In genomic region chr6:53854843-53855567, GRCh38 we compare ENCODE assay signal across 1 cellular context.
A peak's percentile ranks its signal among the peaks of the same experiment; 100 is the strongest.
TF ChIP-seq lines count a peak whose summit lies in the region.

No MANE protein-coding gene starts in this region.

TF ChIP-seq in HepG2, 621 proteins besides CTCF, POLR2A, EP300 and RAD21 (continued from another document and continues in another):
- TF ChIP-seq ZBED4 (CRISPR knock-in tag; IDR thresholded peaks at IDR 0.05; ENCODE audit: borderline replicate concordance) (peak; percentile 48; the same call in 1 of the 2 replicates), NR2F2 (IDR thresholded peaks at IDR 0.05; ENCODE audit: borderline replicate concordance, low read depth) (0 out of 2 replicates have a peak, but pooled peaks have one; percentile 31), MED8 (CRISPR knock-in tag; IDR thresholded peaks at IDR 0.05; ENCODE audit: insufficient replicate concordance) (no peak), MAFF (IDR thresholded peaks at IDR 0.05; ENCODE audit: low read depth, low read length) (peak; percentile 87), RXRB (CRISPR knock-in tag; IDR thresholded peaks at IDR 0.05; ENCODE audit: borderline replicate concordance) (peak; percentile 77), ZNF781 (CRISPR knock-in tag; IDR thresholded peaks at IDR 0.05; ENCODE audit: borderline replicate concordance, not compliant biosample characterization) (peak; percentile 70), KDM3A (CRISPR knock-in tag; IDR thresholded peaks at IDR 0.05; ENCODE audit: low read depth) (0 out of 2 replicates have a peak, but pooled peaks have one; percentile 29), SKIL (CRISPR knock-in tag; IDR thresholded peaks at IDR 0.05; ENCODE audit: borderline replicate concordance) (peak; percentile 42; the same call in 1 of the 2 replicates), ZNF253 (CRISPR knock-in tag; IDR thresholded peaks at IDR 0.05; ENCODE audit: borderline replicate concordance) (no peak), ZNF335 (CRISPR knock-in tag; IDR thresholded peaks at IDR 0.05) (no peak), ZNF772 (CRISPR knock-in tag; IDR thresholded peaks at IDR 0.05) (no peak), KAT8 (CRISPR knock-in tag; IDR thresholded peaks at IDR 0.05) (peak; percentile 70), ZNF362 (CRISPR knock-in tag; IDR thresholded peaks at IDR 0.05; ENCODE audit: borderline replicate concordance) (peak; percentile 66; the same call in 1 of the 2 replicates), SALL1 (CRISPR knock-in tag; IDR thresholded peaks at IDR 0.05) (peak; percentile 66; the same call in 1 of the 2 replicates), ZKSCAN8 (CRISPR knock-in tag; IDR thresholded peaks at IDR 0.05; ENCODE audit: borderline replicate concordance) (peak; percentile 76; the same call in 1 of the 2 replicates), ARID2 (CRISPR knock-in tag; IDR thresholded peaks at IDR 0.05; ENCODE audit: borderline replicate concordance) (0 out of 2 replicates have a peak, but pooled peaks have one; percentile 46), ZNF577 (CRISPR knock-in tag; IDR thresholded peaks at IDR 0.05; ENCODE audit: borderline replicate concordance, low read depth) (no peak), ZNF747 (CRISPR knock-in tag; IDR thresholded peaks at IDR 0.05; ENCODE audit: borderline replicate concordance) (peak; percentile 71; the same call in 1 of the 2 replicates), YEATS2 (CRISPR knock-in tag; IDR thresholded peaks at IDR 0.05; ENCODE audit: borderline replicate concordance) (peak; percentile 72; the same call in 1 of the 2 replicates), ZNF547 (CRISPR knock-in tag; IDR thresholded peaks at IDR 0.05) (0 out of 2 replicates have a peak, but pooled peaks have one; percentile 62), KDM1A (CRISPR knock-in tag; IDR thresholded peaks at IDR 0.05) (peak; percentile 31; the same call in 1 of the 2 replicates), IKZF5 (CRISPR knock-in tag; IDR thresholded peaks at IDR 0.05) (peak; percentile 45; the same call in 1 of the 2 replicates), HMG20B (CRISPR knock-in tag; conservative IDR thresholded peaks at IDR 0.05) (peak; percentile 60; the same call in 1 of the 2 replicates), RARA (CRISPR knock-in tag; IDR thresholded peaks at IDR 0.05) (peak; percentile 76), ZSCAN9 (CRISPR knock-in tag; IDR thresholded peaks at IDR 0.05; ENCODE audit: borderline replicate concordance) (0 out of 2 replicates have a peak, but pooled peaks have one; percentile 66), REPIN1 (CRISPR knock-in tag; IDR thresholded peaks at IDR 0.05; ENCODE audit: borderline replicate concordance, low read depth) (0 out of 2 replicates have a peak, but pooled peaks have one; percentile 78), TRIM24 (CRISPR knock-in tag; IDR thresholded peaks at IDR 0.05) (no peak), ZNF878 (CRISPR knock-in tag; IDR thresholded peaks at IDR 0.05) (peak; percentile 65; the same call in 1 of the 2 replicates), WIZ (CRISPR knock-in tag; IDR thresholded peaks at IDR 0.05) (0 out of 2 replicates have a peak, but pooled peaks have one; percentile 53), GABPA (IDR thresholded peaks at IDR 0.05; ENCODE audit: low read depth, low read length) (no peak), GABPA (CRISPR knock-in tag; IDR thresholded peaks at IDR 0.05; ENCODE audit: low read depth) (peak; percentile 58), ZNF598 (CRISPR knock-in tag; IDR thresholded peaks at IDR 0.05; ENCODE audit: borderline replicate concordance) (no peak), RNF2 (conservative IDR thresholded peaks at IDR 0.05; ENCODE audit: low read depth) (no peak), NAIF1 (CRISPR knock-in tag; IDR thresholded peaks at IDR 0.05; ENCODE audit: borderline replicate concordance) (0 out of 2 replicates have a peak, but pooled peaks have one; percentile 22), ZMYM3 (CRISPR knock-in tag; IDR thresholded peaks at IDR 0.05) (0 out of 2 replicates have a peak, but pooled peaks have one; percentile 37), CEBPB (IDR thresholded peaks at IDR 0.05; ENCODE audit: borderline replicate concordance, low read depth, low read length) (peak; percentile 43; the same call in 1 of the 2 replicates), MTF1 (CRISPR knock-in tag; IDR thresholded peaks at IDR 0.05) (no peak), ZNF331 (CRISPR knock-in tag; IDR thresholded peaks at IDR 0.05) (peak; percentile 81), DMAP1 (CRISPR knock-in tag; IDR thresholded peaks at IDR 0.05) (peak; percentile 58; the same call in 1 of the 2 replicates), KAT7 (CRISPR knock-in tag; IDR thresholded peaks at IDR 0.05; ENCODE audit: borderline replicate concordance) (peak; percentile 61; the same call in 1 of the 2 replicates), IRF9 (CRISPR knock-in tag; IDR thresholded peaks at IDR 0.05; ENCODE audit: borderline replicate concordance) (0 out of 2 replicates have a peak, but pooled peaks have one; percentile 28)
- TF ChIP-seq, protein P1, sequence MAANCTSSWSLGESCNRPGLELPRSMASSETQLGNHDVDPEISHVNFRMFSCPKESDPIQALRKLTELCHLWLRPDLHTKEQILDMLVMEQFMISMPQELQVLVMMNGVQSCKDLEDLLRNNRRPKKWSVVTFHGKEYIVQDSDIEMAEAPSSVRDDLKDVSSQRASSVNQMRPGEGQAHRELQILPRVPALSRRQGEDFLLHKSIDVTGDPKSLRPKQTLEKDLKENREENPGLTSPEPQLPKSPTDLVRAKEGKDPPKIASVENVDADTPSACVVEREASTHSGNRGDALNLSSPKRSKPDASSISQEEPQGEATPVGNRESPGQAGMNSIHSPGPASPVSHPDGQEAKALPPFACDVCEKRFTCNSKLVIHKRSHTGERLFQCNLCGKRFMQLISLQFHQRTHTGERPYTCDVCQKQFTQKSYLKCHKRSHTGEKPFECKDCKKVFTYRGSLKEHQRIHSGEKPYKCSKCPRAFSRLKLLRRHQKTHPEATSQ (CRISPR knock-in tag; IDR thresholded peaks at IDR 0.05; ENCODE audit: borderline replicate concordance) = peak; percentile 65; the same call in 1 of the 2 replicates
- TF ChIP-seq, protein P2, sequence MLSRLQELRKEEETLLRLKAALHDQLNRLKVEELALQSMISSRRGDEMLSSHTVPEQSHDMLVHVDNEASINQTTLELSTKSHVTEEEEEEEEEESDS (CRISPR knock-in tag; IDR thresholded peaks at IDR 0.05; ENCODE audit: borderline replicate concordance) = no peak
- TF ChIP-seq, protein P3, sequence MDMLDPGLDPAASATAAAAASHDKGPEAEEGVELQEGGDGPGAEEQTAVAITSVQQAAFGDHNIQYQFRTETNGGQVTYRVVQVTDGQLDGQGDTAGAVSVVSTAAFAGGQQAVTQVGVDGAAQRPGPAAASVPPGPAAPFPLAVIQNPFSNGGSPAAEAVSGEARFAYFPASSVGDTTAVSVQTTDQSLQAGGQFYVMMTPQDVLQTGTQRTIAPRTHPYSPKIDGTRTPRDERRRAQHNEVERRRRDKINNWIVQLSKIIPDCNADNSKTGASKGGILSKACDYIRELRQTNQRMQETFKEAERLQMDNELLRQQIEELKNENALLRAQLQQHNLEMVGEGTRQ (IDR thresholded peaks at IDR 0.05; ENCODE audit: low read depth, low read length) = no peak
- TF ChIP-seq, protein P3 (CRISPR knock-in tag; IDR thresholded peaks at IDR 0.05; ENCODE audit: borderline replicate concordance) = peak; percentile 63; the same call in 1 of the 2 replicates
- TF ChIP-seq, protein P4, sequence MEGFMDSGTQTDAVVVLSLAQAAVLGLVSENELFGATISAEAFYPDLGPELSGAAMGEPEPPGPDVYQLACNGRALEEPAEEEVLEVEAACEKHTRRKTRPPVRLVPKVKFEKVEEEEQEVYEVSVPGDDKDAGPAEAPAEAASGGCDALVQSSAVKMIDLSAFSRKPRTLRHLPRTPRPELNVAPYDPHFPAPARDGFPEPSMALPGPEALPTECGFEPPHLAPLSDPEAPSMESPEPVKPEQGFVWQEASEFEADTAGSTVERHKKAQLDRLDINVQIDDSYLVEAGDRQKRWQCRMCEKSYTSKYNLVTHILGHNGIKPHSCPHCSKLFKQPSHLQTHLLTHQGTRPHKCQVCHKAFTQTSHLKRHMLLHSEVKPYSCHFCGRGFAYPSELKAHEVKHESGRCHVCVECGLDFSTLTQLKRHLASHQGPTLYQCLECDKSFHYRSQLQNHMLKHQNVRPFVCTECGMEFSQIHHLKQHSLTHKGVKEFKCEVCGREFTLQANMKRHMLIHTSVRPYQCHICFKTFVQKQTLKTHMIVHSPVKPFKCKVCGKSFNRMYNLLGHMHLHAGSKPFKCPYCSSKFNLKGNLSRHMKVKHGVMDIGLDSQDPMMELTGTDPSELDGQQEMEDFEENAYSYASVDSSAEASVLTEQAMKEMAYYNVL (CRISPR knock-in tag; IDR thresholded peaks at IDR 0.05; ENCODE audit: borderline replicate concordance) = peak; percentile 69; the same call in 1 of the 2 replicates
- TF ChIP-seq, protein P5, sequence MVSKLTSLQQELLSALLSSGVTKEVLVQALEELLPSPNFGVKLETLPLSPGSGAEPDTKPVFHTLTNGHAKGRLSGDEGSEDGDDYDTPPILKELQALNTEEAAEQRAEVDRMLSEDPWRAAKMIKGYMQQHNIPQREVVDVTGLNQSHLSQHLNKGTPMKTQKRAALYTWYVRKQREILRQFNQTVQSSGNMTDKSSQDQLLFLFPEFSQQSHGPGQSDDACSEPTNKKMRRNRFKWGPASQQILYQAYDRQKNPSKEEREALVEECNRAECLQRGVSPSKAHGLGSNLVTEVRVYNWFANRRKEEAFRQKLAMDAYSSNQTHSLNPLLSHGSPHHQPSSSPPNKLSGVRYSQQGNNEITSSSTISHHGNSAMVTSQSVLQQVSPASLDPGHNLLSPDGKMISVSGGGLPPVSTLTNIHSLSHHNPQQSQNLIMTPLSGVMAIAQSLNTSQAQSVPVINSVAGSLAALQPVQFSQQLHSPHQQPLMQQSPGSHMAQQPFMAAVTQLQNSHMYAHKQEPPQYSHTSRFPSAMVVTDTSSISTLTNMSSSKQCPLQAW (CRISPR knock-in tag; IDR thresholded peaks at IDR 0.05) = peak; percentile 87
